26 cellular contexts compared by ENCODE assay signal in the genomic region with DNA sequence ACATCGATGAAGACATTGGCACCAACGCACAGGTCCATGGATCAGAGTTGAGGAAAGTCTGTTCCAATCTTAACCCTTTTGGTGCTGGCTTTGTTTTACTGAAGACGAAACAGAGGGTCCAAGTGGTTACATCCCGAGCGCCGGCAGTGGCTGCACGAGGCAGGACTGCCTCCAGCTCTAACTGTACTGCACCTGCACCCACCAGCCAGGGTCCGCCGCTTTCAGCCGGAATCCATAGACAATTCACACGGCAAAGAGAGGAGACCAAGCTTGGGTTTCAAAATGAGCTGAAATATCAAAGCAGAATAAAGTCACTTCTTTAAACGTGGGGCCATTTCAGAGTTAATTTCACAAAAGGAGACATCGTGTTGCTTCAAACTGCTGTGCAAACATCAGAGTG.
"Had no signal": no experiment of that assay in that cellular context is flagged by ENCODE, and none has a peak within 500 bp of the region (broad histone marks: within the 10 kb centered on the region; RNA-seq: fewer than 3 reads in every experiment).

No MANE protein-coding gene starts in this region.

- H3K4me3 ChIP-seq: gastroesophageal sphincter, heart left ventricle, hepatocyte, lower lobe of right lung, ovary, psoas muscle, skin epidermis, spleen, thoracic aorta, tibial nerve, upper lobe of left lung had no signal

- H3K36me3 ChIP-seq: gastroesophageal sphincter, heart left ventricle, lower lobe of right lung, ovary, spleen, thoracic aorta, tibial nerve, upper lobe of left lung had no signal

- H3K27ac ChIP-seq: epithelial cell of prostate, gastroesophageal sphincter, heart left ventricle, hepatocyte, lower lobe of right lung, ovary, psoas muscle, thoracic aorta, tibial nerve, upper lobe of left lung had no signal

- H3K4me1 ChIP-seq: lower lobe of right lung, psoas muscle had no signal

- H3K4me2 ChIP-seq: hepatocyte had no signal

- H3K27ac Mint-ChIP-seq: endodermal cell; nephron; stimulated activated naive B cell treated with anti-CD40 and anti-IgM and Interleukin-4, amounts not matched to agents 10 μg/mL and 1 μg/mL and 100 μg/mL, for 72 hours; stimulated activated naive CD8-positive, alpha-beta T cell treated with anti-CD3 and anti-CD28 coated beads, Interleukin-15, Interleukin-2, amounts not matched to agents 100 ng/mL and 50 ng/mL, for 24 hours had no signal

- H3K9me3 ChIP-seq: ovary, psoas muscle had no signal

- H3K27me3 ChIP-seq: ovary had no signal

- H3K4me3 Mint-ChIP-seq: endodermal cell; nephron; stimulated activated naive B cell treated with anti-CD40 and anti-IgM and Interleukin-4, amounts not matched to agents 10 μg/mL and 1 μg/mL and 100 μg/mL, for 72 hours; stimulated activated naive CD8-positive, alpha-beta T cell treated with anti-CD3 and anti-CD28 coated beads, Interleukin-15, Interleukin-2, amounts not matched to agents 100 ng/mL and 50 ng/mL, for 24 hours had no signal

- FAIRE-seq: colon, urothelium cell line had no signal

- DNase-seq: effector CD8-positive, alpha-beta T cell; foreskin fibroblast; islet precursor cell; kidney glomerular epithelial cell; left colon; left ventricle myocardium superior; lower lobe of right lung; nucleus accumbens; ovary; psoas muscle; spleen; stimulated activated CD4-positive, alpha-beta T cell treated with anti-CD3 and anti-CD28 coated beads, Interleukin-4, amount 100 ng/mL, for 4 hours; stimulated activated naive B cell treated with anti-CD40 and anti-IgM and Interleukin-4, amounts not matched to agents 10 μg/mL and 1 μg/mL and 100 μg/mL, for 72 hours; upper lobe of left lung had no signal

- H2AFZ ChIP-seq: hepatocyte had no signal

- H3K9me3 Mint-ChIP-seq: stimulated activated naive B cell treated with anti-CD40 and anti-IgM and Interleukin-4, amounts not matched to agents 10 μg/mL and 1 μg/mL and 100 μg/mL, for 72 hours; stimulated activated naive CD8-positive, alpha-beta T cell treated with anti-CD3 and anti-CD28 coated beads, Interleukin-15, Interleukin-2, amounts not matched to agents 100 ng/mL and 50 ng/mL, for 24 hours had no signal

- H3K79me2 ChIP-seq: hepatocyte had no signal

- ATAC-seq: gastroesophageal sphincter, left colon, left ventricle myocardium superior, psoas muscle had no signal
